Comparison of ENCODE assay signal across 7 cellular contexts in the genomic region with DNA sequence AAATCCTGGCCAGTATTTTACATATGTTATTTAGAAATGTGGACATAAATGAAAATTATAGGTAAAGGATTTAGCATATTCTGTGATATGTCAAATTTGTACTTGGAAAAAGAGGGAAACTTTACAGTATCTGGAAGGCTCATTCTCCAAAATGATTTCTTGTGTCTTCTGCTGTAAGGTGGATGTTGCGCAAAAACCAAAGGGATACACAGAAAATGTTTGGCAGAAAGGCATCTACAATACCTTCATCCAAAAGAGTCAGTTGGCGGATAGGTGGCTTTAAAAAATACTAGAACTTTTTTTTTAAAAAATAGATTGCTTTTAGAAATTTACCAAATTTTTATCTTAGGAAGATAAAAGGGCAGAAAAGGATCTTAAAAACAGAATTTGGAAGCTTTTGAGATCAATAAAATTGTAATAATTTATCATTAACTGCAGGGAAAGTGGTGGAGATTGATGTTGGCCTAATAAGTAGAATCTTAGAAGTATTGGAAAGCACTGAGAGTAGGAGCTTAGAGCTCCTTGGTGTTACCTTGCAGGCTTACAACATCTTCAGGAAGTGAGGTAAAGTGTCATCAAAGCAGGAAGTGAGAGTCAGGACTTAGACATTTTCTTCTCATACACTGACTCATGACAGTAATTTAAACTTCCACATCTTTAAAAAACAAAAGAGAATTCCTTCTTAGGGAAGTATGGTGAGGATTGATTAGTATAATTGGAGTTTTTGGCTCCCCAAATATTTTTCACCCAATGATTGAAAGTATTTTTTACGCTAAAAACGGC. TPM values are rescaled to one million over a fixed set of nuclear protein-coding genes. Genes with fewer than 3 reads are reported as not detected.
A peak's percentile ranks its signal among the peaks of the same experiment; 100 is the strongest.
DNase-seq lines count a peak whose midpoint lies in the region; ATAC-seq and TF ChIP-seq lines count a peak whose summit lies in the region.

No MANE protein-coding gene starts in this region.

- ATAC-seq in GM18511 (IDR thresholded peaks at IDR 0.05; ENCODE audit: unreplicated experiment) (peak; percentile 25), HG02623 (IDR thresholded peaks at IDR 0.05; ENCODE audit: unreplicated experiment) (peak; percentile 25), left ventricle myocardium superior (no peak)

- DNase-seq in NCI-H460 (ENCODE audit: extremely low read depth, low read depth) (peak; percentile 78), cardiac fibroblast (ENCODE audit: low read depth in 2 of 2) (peak; percentile 60 to 91), non-pigmented ciliary epithelial cell (ENCODE audit: low read depth) (peak; percentile 76), left ventricle myocardium superior (no peak), DMS114 treated with DMSO at 0.1 percent for 48 hours (lab: John Stamatoyannopoulos, UW; ENCODE audit: unreplicated experiment) (no peak)

- peak overlapping the region in 1 of 2 donors; percentile 75 for H3K4me3 ChIP-seq in cardiac fibroblast (replicated peaks in 1 of 2; ENCODE audit: low read depth in 2 of 2, low read length in 2 of 2)

- intact Hi-C loops in left ventricle myocardium superior (cut with micrococcal nuclease), result no loop called here

- TF ChIP-seq CTCF in cardiac fibroblast (IDR thresholded peaks at IDR 0.05; ENCODE audit: low read depth, low read length), result no peak

RNA-seq across cellular contexts. Expression of gene NABP1, which starts 2.1 kb away (rescaled TPM):
- 35.7 and 44.4 TPM in 2 replicates for total RNA-seq in NCI-H460 (2014; rRNA removed; shearing (Covaris generic))
- 53.0 and 83.2 TPM in 2 replicates for polyA plus RNA-seq in NCI-H460 (2014; cell fraction: nucleus; rRNA removed)
- total RNA-seq in left ventricle myocardium superior, result 7.1 TPM

Comparison
In these comparisons a context has a peak if more than half of its experiments do, and no peak if none do; other contexts are left out.
1. DNase-seq: peak in NCI-H460 (single experiment), cardiac fibroblast (2 of 2) and non-pigmented ciliary epithelial cell (single experiment); none in left ventricle myocardium superior (single experiment) and DMS114 treated with DMSO at 0.1 percent for 48 hours (single experiment).